9 cellular contexts compared by ENCODE assay signal in the genomic region with DNA sequence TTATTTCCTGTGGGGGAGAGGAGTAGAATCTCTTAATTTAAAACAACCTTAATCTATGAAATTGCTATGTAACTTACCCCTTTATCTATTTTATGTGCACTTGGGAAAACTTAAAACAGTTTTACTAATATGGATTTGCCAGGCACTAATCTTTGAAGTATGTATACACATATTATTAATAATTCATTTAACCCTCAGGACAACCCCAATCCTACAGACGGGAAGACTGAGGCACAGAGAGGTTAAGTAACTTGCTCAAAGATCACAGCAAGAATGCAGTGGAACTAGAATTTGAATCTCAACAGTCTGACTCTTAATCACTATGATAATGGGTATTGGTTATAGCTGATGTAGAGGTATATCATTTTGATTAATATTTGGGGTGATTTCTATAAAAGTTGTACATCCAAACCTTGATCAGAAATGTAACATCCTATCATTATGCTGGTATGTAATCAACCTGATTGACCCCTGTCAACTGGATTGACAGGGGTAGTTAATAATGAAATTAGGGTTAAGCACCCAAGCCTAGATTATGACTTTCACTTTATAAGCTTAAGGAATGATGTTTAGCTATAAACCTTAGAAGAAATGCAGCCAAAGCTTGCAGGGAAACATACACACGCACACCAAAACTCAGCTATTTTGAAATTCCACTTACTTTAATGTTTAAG. TPM values are rescaled to one million over a fixed set of nuclear protein-coding genes. Genes with fewer than 3 reads are reported as not detected.
DNase-seq lines count a peak whose midpoint lies in the region; ATAC-seq, FAIRE-seq and TF ChIP-seq lines count a peak whose summit lies in the region.
"Had no signal": no experiment of that assay in that cellular context is flagged by ENCODE, and none has a peak within 500 bp of the region (broad histone marks: within the 10 kb centered on the region; RNA-seq: fewer than 3 reads in every experiment).

No MANE protein-coding gene starts in this region.

- peaks cover 6 to 7% of the 10 kb centered on the region in 2 donors for H3K27me3 Mint-ChIP-seq in natural killer cell (ENCODE audit: low read depth in 2 of 2)

- TF ChIP-seq CTCF in AG10803 (conservative IDR thresholded peaks at IDR 0.05; ENCODE audit: low read length) (no peak), HFF-Myc (IDR thresholded peaks at IDR 0.05; ENCODE audit: low read depth, low read length, missing control alignments) (no peak), bronchial epithelial cell (IDR thresholded peaks at IDR 0.05; ENCODE audit: insufficient read depth, low read length, severe bottlenecking) (no peak), natural killer cell (IDR thresholded peaks at IDR 0.05) (no peak)

- H3K4me1 Mint-ChIP-seq in natural killer cell, result peaks cover 13 to 17% of the 10 kb centered on the region in 2 donors

- DNase-seq in AG10803 (ENCODE audit: low read depth) (no peak), HFF-Myc (ENCODE audit: extremely low read depth, low read depth) (no peak), bronchial epithelial cell (ENCODE audit: low read depth) (no peak), natural killer cell (no peak), NCI-H2227 (lab: John Stamatoyannopoulos, UW; ENCODE audit: unreplicated experiment) (no peak), NCI-H2029 (lab: John Stamatoyannopoulos, UW) (no peak), NCI-H2227 treated with DMSO at 0.1 percent for 48 hours (lab: John Stamatoyannopoulos, UW) (no peak)
- DNase-seq: anterior cingulate cortex had no signal

- FAIRE-seq in bronchial epithelial cell (lab: Jason Lieb, UNC), result no peak

- peak overlapping the region; percentile 94 for H3K4me3 Mint-ChIP-seq in natural killer cell

- no peaks in the 10 kb centered on the region for H3K9me3 Mint-ChIP-seq in natural killer cell

- H3K4me3 ChIP-seq in AG10803 (ENCODE audit: low read length) (peak overlapping the region; percentile 83), HFF-Myc (replicated peaks; ENCODE audit: low read depth, low read length) (peak overlapping the region; percentile 66), bronchial epithelial cell (ENCODE audit: low read depth, low read length) (peak overlapping the region; percentile 76)

- H3K36me3 ChIP-seq in bronchial epithelial cell (ENCODE audit: control insufficient read depth, insufficient read depth, low read length), result no peaks in the 10 kb centered on the region

- ATAC-seq in natural killer cell (no peak), GM21360 (IDR thresholded peaks at IDR 0.05; ENCODE audit: unreplicated experiment) (no peak)

- no peaks in the 10 kb centered on the region for H3K36me3 Mint-ChIP-seq in natural killer cell

- H3K27ac Mint-ChIP-seq in natural killer cell, result peak overlapping the region; percentile 75 to 91

- intact Hi-C loops in natural killer cell (cut with micrococcal nuclease), result no loop called here

- no peaks in the 10 kb centered on the region for H3K27me3 ChIP-seq in bronchial epithelial cell (ENCODE audit: control insufficient read depth, insufficient read depth, low read length)

RNA-seq across cellular contexts. Expression of gene MYO1D, which starts 1.6 kb away (rescaled TPM):
- total RNA-seq in bronchial epithelial cell, result 35.8 and 42.9 TPM in 2 replicates
- total RNA-seq in natural killer cell, result 10 to 100 TPM in 2 of 3 donors, 1 to 10 TPM in 1; 6.8 to 20.2 (median 10.5) TPM

RNA-seq across cellular contexts. Expression of gene TMEM98, which starts 52.6 kb away (rescaled TPM):
- 22.4 and 32.0 TPM in 2 replicates for total RNA-seq in bronchial epithelial cell
- not detected for total RNA-seq in natural killer cell

Comparison
In these comparisons a context has a peak if more than half of its experiments do, and no peak if none do; other contexts are left out.
1. RNA of gene TMEM98, which starts 52.6 kb away (total RNA-seq): 22.4 to 32.0 TPM in bronchial epithelial cell; not detected in natural killer cell; every median in the first group is over 10 times any median in the second.
2. Peak in every context shown above with its lines, with median percentiles within 50 percentile points of each other: H3K4me3 ChIP-seq.